In genomic region chr2:96816836-96817702, GRCh38 we compare ENCODE assay signal across 8 cellular contexts. TPM values are rescaled to one million over a fixed set of nuclear protein-coding genes. Genes with fewer than 3 reads are reported as not detected.
DNase-seq lines count a peak whose midpoint lies in the region; ATAC-seq and TF ChIP-seq lines count a peak whose summit lies in the region.

No MANE protein-coding gene starts in this region.

- H3K56ac ChIP-seq in H9 (ENCODE audit: insufficient read length, low read depth, low read length) = no peak overlapping the region

- H3K27me3 Mint-ChIP-seq in H9 (ENCODE audit: low read depth) (peaks cover 1% of the 10 kb centered on the region; the same call in 1 of the 2 replicates), glutamatergic neuron (ENCODE audit: unreplicated experiment) (peaks cover 12% of the 10 kb centered on the region)

- H4K91ac ChIP-seq in H9 (ENCODE audit: insufficient read length, low read depth, low read length) = no peak overlapping the region

- H3K4me2 ChIP-seq in H9 (ENCODE audit: insufficient read depth, insufficient read length, low read length) (peak overlapping the region; percentile 85), skeletal muscle satellite cell (ENCODE audit: low read length) (peak overlapping the region; percentile 93)

- TF ChIP-seq CTCF in H9 (conservative IDR thresholded peaks at IDR 0.05) = no peak
- TF ChIP-seq CTCF in VCaP (conservative IDR thresholded peaks at IDR 0.05) = no peak
- TF ChIP-seq CTCF in glutamatergic neuron (IDR thresholded peaks at IDR 0.05; ENCODE audit: partially characterized antibody, unreplicated experiment) = no peak

- DNase-seq in Caki2 (ENCODE audit: low read depth) (peak; percentile 30), H9 (no peak), glutamatergic neuron (peak; percentile 58), NK-92 (lab: John Stamatoyannopoulos, UW; ENCODE audit: unreplicated experiment) (no peak), HPDE6-E6E7 (ENCODE audit: extremely low spot score) (no peak)

- H2AK5ac ChIP-seq in H9 (ENCODE audit: insufficient read length, low read length) = no peak overlapping the region

- H4K20me1 ChIP-seq in H9 (ENCODE audit: control insufficient read depth, insufficient read depth, insufficient read length) = peaks cover 2% of the 10 kb centered on the region

- no peak overlapping the region for H4K5ac ChIP-seq in H9 (ENCODE audit: insufficient read length, low read depth, low read length)

- peaks cover 3% of the 10 kb centered on the region; the same call in 1 of the 2 replicates for H3K4me1 ChIP-seq in H9 (ENCODE audit: insufficient read depth, low read length)
- H3K4me1 ChIP-seq in skeletal muscle satellite cell (ENCODE audit: control insufficient read depth, insufficient read depth, low read length) = peaks cover 19% of the 10 kb centered on the region

- no peak overlapping the region for H2BK5ac ChIP-seq in H9 (ENCODE audit: insufficient read length, low read length)

- peak overlapping the region; percentile 93 for H3K4me3 ChIP-seq in skeletal muscle satellite cell (ENCODE audit: low read length)

- H2BK12ac ChIP-seq in H9 (ENCODE audit: insufficient read length, low read depth, low read length) = no peak overlapping the region

- no peaks in the 10 kb centered on the region for H3K9me3 ChIP-seq in H9 (ENCODE audit: control insufficient read depth, low read depth, low read length)
- H3K9me3 ChIP-seq in skeletal muscle satellite cell (replicated peaks; ENCODE audit: low read length) = no peaks in the 10 kb centered on the region

- no peak overlapping the region for H4K8ac ChIP-seq in H9 (replicated peaks; ENCODE audit: insufficient read length, low read depth, low read length)

- H2BK120ac ChIP-seq in H9 (ENCODE audit: low read depth, low read length, poor library complexity, severe bottlenecking) = no peak overlapping the region

- peaks cover 2% of the 10 kb centered on the region; the same call in 1 of the 2 replicates for H3K79me2 ChIP-seq in H9 (ENCODE audit: insufficient read depth, low read length)

- peaks cover 46 to 49% of the 10 kb centered on the region in 2 experiments for H3K4me1 Mint-ChIP-seq in H9
- H3K4me1 Mint-ChIP-seq in glutamatergic neuron (ENCODE audit: low read depth, unreplicated experiment) = peaks cover 40% of the 10 kb centered on the region

- H3T11ph ChIP-seq in H9 (ENCODE audit: low read length) = no peak overlapping the region

- in situ Hi-C loops in Caki2 (cut with HindIII; ENCODE audit: low pct_unique_long_range_greater_than_20kb, low sequenced_read_pairs) = no loop called here

- H3K27me3 ChIP-seq in H9 (ENCODE audit: insufficient read depth, low read length) = no peaks in the 10 kb centered on the region
- H3K27me3 ChIP-seq in skeletal muscle satellite cell (ENCODE audit: control insufficient read depth, insufficient read depth, low read length) = no peaks in the 10 kb centered on the region

- H2BK15ac ChIP-seq in H9 (ENCODE audit: low read depth, low read length) = no peak overlapping the region; the same call in 1 of the 2 replicates

- H3K27ac ChIP-seq in H9 (ENCODE audit: insufficient read length, low read depth, low read length) (no peak overlapping the region), VCaP (peak overlapping the region; percentile 91)

- H2BK20ac ChIP-seq in H9 (ENCODE audit: low read depth, low read length, poor library complexity, severe bottlenecking) = no peak overlapping the region

- no peak for ATAC-seq in HG02973 (IDR thresholded peaks at IDR 0.05; ENCODE audit: unreplicated experiment)

- WGBS in H9 (ENCODE audit: extremely low coverage, insufficient read length, low lambda C conversion rate) = no CpG with 5 or more reads among the region's 89 CpGs

- H3K23me2 ChIP-seq in H9 (ENCODE audit: insufficient read length, low read depth, low read length, poor library complexity, severe bottlenecking) = peaks cover 7% of the 10 kb centered on the region

- H3K4me3 Mint-ChIP-seq in H9 (peak overlapping the region; percentile 78 to 88), glutamatergic neuron (ENCODE audit: unreplicated experiment) (peak overlapping the region; percentile 86)

- peaks cover 2% of the 10 kb centered on the region for H3K79me1 ChIP-seq in H9 (ENCODE audit: insufficient read depth, low read depth, low read length, poor library complexity, severe bottlenecking)

- H3K36me3 ChIP-seq in skeletal muscle satellite cell (ENCODE audit: insufficient read depth, low read length) = no peaks in the 10 kb centered on the region

- H3K36me3 Mint-ChIP-seq in H9 (ENCODE audit: insufficient read depth in 1 of 3, low read depth in 3 of 3) (peaks cover 14 to 34% (median 31%) of the 10 kb centered on the region in 3 experiments), glutamatergic neuron (ENCODE audit: unreplicated experiment) (no peaks in the 10 kb centered on the region)

- H3K4ac ChIP-seq in H9 (ENCODE audit: low read depth, low read length) = no peak overlapping the region

- no peak overlapping the region for H2AFZ ChIP-seq in H9 (ENCODE audit: low read length)

- H3K9ac ChIP-seq in H9 (ENCODE audit: extremely low read depth, insufficient read length, low read length) = peak overlapping the region; percentile 59
- peak overlapping the region; percentile 29 for H3K9ac ChIP-seq in skeletal muscle satellite cell (ENCODE audit: low read depth, low read length)

- no peak overlapping the region for H3K23ac ChIP-seq in H9 (ENCODE audit: insufficient read length, low read depth, low read length)

- H3K18ac ChIP-seq in H9 (ENCODE audit: insufficient read length, low read depth, low read length) = no peak overlapping the region

- H3K9me3 Mint-ChIP-seq in H9 (no peaks in the 10 kb centered on the region; a peak in 1 of 5 replicates), glutamatergic neuron (ENCODE audit: unreplicated experiment) (peaks cover 14% of the 10 kb centered on the region)

- H3K14ac ChIP-seq in H9 (ENCODE audit: insufficient read depth, low read length) = peak overlapping the region; percentile 10; the same call in 1 of the 2 replicates

- no peak overlapping the region for H3K27ac Mint-ChIP-seq in H9
- H3K27ac Mint-ChIP-seq in glutamatergic neuron (ENCODE audit: unreplicated experiment) = no peak overlapping the region

RNA-seq across cellular contexts. Expression of gene CNNM3, which starts 1.0 kb away (rescaled TPM):
- 28.7 and 41.7 TPM in 2 replicates for total RNA-seq in Caki2 (2014; rRNA removed; shearing (Covaris generic); ENCODE audit: low replicate concordance)
- total RNA-seq in H9 (2021) = 22.8 and 25.0 TPM in 2 replicates
- total RNA-seq in glutamatergic neuron (ENCODE audit: unreplicated experiment) = 22.3 TPM
- total RNA-seq in skeletal muscle satellite cell (2012; rRNA removed) = 1.8 and 2.4 TPM in 2 replicates

RNA-seq across cellular contexts. Expression of gene ANKRD23, which starts 26.8 kb away (rescaled TPM):
- 1.3 and 9.4 TPM in 2 replicates for total RNA-seq in Caki2 (2014; rRNA removed; shearing (Covaris generic); ENCODE audit: low replicate concordance)
- 2.3 and 2.4 TPM in 2 replicates for total RNA-seq in H9 (2021)
- total RNA-seq in glutamatergic neuron (ENCODE audit: unreplicated experiment) = 5.7 TPM
- total RNA-seq in skeletal muscle satellite cell (2012; rRNA removed) = 1.1 and 2.3 TPM in 2 replicates

RNA-seq across cellular contexts. Expression of gene ANKRD39, which starts 40.7 kb away (rescaled TPM):
- 33.2 and 53.3 TPM in 2 replicates for total RNA-seq in Caki2 (2014; rRNA removed; shearing (Covaris generic); ENCODE audit: low replicate concordance)
- total RNA-seq in H9 (2021) (13.0 and 13.9 TPM in 2 replicates), glutamatergic neuron (ENCODE audit: unreplicated experiment) (25.7 TPM)
- total RNA-seq in skeletal muscle satellite cell (2012; rRNA removed) = 10.9 and 12.5 TPM in 2 replicates

RNA-seq across cellular contexts. Expression of gene SEMA4C, which starts 52.8 kb away (rescaled TPM):
- total RNA-seq in Caki2 (2014; rRNA removed; shearing (Covaris generic); ENCODE audit: low replicate concordance) = 30.7 and 40.4 TPM in 2 replicates
- 81.6 and 87.2 TPM in 2 replicates for total RNA-seq in H9 (2021)
- total RNA-seq in glutamatergic neuron (ENCODE audit: unreplicated experiment) = 119 TPM
- total RNA-seq in skeletal muscle satellite cell (2012; rRNA removed) = 13.2 and 20.8 TPM in 2 replicates

RNA-seq across cellular contexts. Expression of gene CNNM4, which starts 56.4 kb away (rescaled TPM):
- 23.5 and 24.3 TPM in 2 replicates for total RNA-seq in Caki2 (2014; rRNA removed; shearing (Covaris generic); ENCODE audit: low replicate concordance)
- total RNA-seq in H9 (2021) = 8.5 and 8.9 TPM in 2 replicates
- 15.4 TPM for total RNA-seq in glutamatergic neuron (ENCODE audit: unreplicated experiment)
- total RNA-seq in skeletal muscle satellite cell (2012; rRNA removed) = 1.7 and 1.8 TPM in 2 replicates

Comparison
In these comparisons a context has a peak if more than half of its experiments do, and no peak if none do; other contexts are left out.
1. DNase-seq: peak in Caki2 (single experiment) and glutamatergic neuron (single experiment); none in H9 (single experiment), NK-92 (single experiment) and HPDE6-E6E7 (single experiment).